In genomic region chr13:110915057-110915873, GRCh38 we compare ENCODE assay signal across 1 cellular context.
A peak's percentile ranks its signal among the peaks of the same experiment; 100 is the strongest.
TF ChIP-seq lines count a peak whose summit lies in the region.

ANKRD10 (minus strand) TSS chr13:110915069; CDS start chr13:110914934, 135 bp downstream.

TF ChIP-seq in HepG2, 621 proteins besides CTCF, POLR2A, EP300 and RAD21 (continued from another document and continues in another):
- TF ChIP-seq AKNA (CRISPR knock-in tag; IDR thresholded peaks at IDR 0.05; ENCODE audit: borderline replicate concordance), result no peak
- TF ChIP-seq RFX5 (IDR thresholded peaks at IDR 0.05; ENCODE audit: low read depth, low read length), result no peak
- TF ChIP-seq TFAP4 (IDR thresholded peaks at IDR 0.05; ENCODE audit: borderline replicate concordance, low read depth), result no peak; the same call in 1 of the 2 replicates
- no peak for TF ChIP-seq ZNF761 (CRISPR knock-in tag; conservative IDR thresholded peaks at IDR 0.05)
- TF ChIP-seq ZNF263 (CRISPR knock-in tag; IDR thresholded peaks at IDR 0.05), result no peak
- no peak for TF ChIP-seq ZNF616 (CRISPR knock-in tag; IDR thresholded peaks at IDR 0.05; ENCODE audit: low read depth)
- no peak for TF ChIP-seq CBFB (CRISPR knock-in tag; IDR thresholded peaks at IDR 0.05)
- TF ChIP-seq ZNF367 (CRISPR knock-in tag; IDR thresholded peaks at IDR 0.05; ENCODE audit: borderline replicate concordance), result no peak
- TF ChIP-seq ZNF350 (CRISPR knock-in tag; IDR thresholded peaks at IDR 0.05; ENCODE audit: borderline replicate concordance, low read depth), result no peak
- TF ChIP-seq HCFC1 (IDR thresholded peaks at IDR 0.05; ENCODE audit: low read depth, low read length), result no peak
- TF ChIP-seq ZNF430 (CRISPR knock-in tag; IDR thresholded peaks at IDR 0.05), result no peak
- TF ChIP-seq ZSCAN20 (CRISPR knock-in tag; IDR thresholded peaks at IDR 0.05; ENCODE audit: borderline replicate concordance), result no peak
- no peak for TF ChIP-seq ZC3H4 (CRISPR knock-in tag; IDR thresholded peaks at IDR 0.05; ENCODE audit: borderline replicate concordance)
- TF ChIP-seq ZFP82 (CRISPR knock-in tag; IDR thresholded peaks at IDR 0.05; ENCODE audit: borderline replicate concordance), result 0 out of 2 replicates have a peak, but pooled peaks have one; percentile 36
- no peak for TF ChIP-seq PAF1 (CRISPR knock-in tag; IDR thresholded peaks at IDR 0.05)
- TF ChIP-seq SALL1 (CRISPR knock-in tag; IDR thresholded peaks at IDR 0.05), result no peak; the same call in 1 of the 2 replicates
- TF ChIP-seq HOXA7 (CRISPR knock-in tag; IDR thresholded peaks at IDR 0.05), result no peak
- TF ChIP-seq ZBTB8A (CRISPR knock-in tag; IDR thresholded peaks at IDR 0.05; ENCODE audit: borderline replicate concordance, low read depth), result no peak
- TF ChIP-seq LBX2 (CRISPR knock-in tag; IDR thresholded peaks at IDR 0.05; ENCODE audit: borderline replicate concordance), result no peak
- TF ChIP-seq ZNF512 (CRISPR knock-in tag; IDR thresholded peaks at IDR 0.05), result no peak
- no peak for TF ChIP-seq ZNF510 (CRISPR knock-in tag; IDR thresholded peaks at IDR 0.05; ENCODE audit: low read depth)
- no peak for TF ChIP-seq ZNF256 (CRISPR knock-in tag; conservative IDR thresholded peaks at IDR 0.05)
- no peak for TF ChIP-seq ZNF639 (CRISPR knock-in tag; conservative IDR thresholded peaks at IDR 0.05)
- no peak for TF ChIP-seq ZNF275 (CRISPR knock-in tag; IDR thresholded peaks at IDR 0.05; ENCODE audit: borderline replicate concordance)
- TF ChIP-seq ZNF878 (CRISPR knock-in tag; IDR thresholded peaks at IDR 0.05), result 0 out of 2 replicates have a peak, but pooled peaks have one; percentile 16
- no peak for TF ChIP-seq ATAD3A (CRISPR knock-in tag; IDR thresholded peaks at IDR 0.05)
- no peak for TF ChIP-seq ZNF432 (CRISPR knock-in tag; IDR thresholded peaks at IDR 0.05; ENCODE audit: borderline replicate concordance)
- no peak for TF ChIP-seq CENPX (CRISPR knock-in tag; IDR thresholded peaks at IDR 0.05)
- peak; percentile 42 for TF ChIP-seq ASH2L (IDR thresholded peaks at IDR 0.05; ENCODE audit: insufficient read length, low read depth, low read length)
- TF ChIP-seq GABPA (IDR thresholded peaks at IDR 0.05; ENCODE audit: low read depth, low read length), result no peak
- peak; percentile 26; the same call in 1 of the 2 replicates for TF ChIP-seq GABPA (CRISPR knock-in tag; IDR thresholded peaks at IDR 0.05; ENCODE audit: low read depth)
- TF ChIP-seq MAFK (conservative IDR thresholded peaks at IDR 0.05 in 1 of 2, IDR thresholded peaks at IDR 0.05 in 1 of 2; ENCODE audit: low read length in 2 of 2), result no peak
- TF ChIP-seq ESRRA (CRISPR knock-in tag; IDR thresholded peaks at IDR 0.05; ENCODE audit: low read depth), result no peak; the same call in 1 of the 2 replicates
- peak; percentile 42; the same call in 1 of the 2 replicates for TF ChIP-seq DRAP1 (CRISPR knock-in tag; IDR thresholded peaks at IDR 0.05)
- TF ChIP-seq ZNF572 (CRISPR knock-in tag; IDR thresholded peaks at IDR 0.05), result no peak
- no peak for TF ChIP-seq RFXANK (CRISPR knock-in tag; IDR thresholded peaks at IDR 0.05)
- no peak for TF ChIP-seq HHEX (CRISPR knock-in tag; IDR thresholded peaks at IDR 0.05)
- TF ChIP-seq ZNF230 (CRISPR knock-in tag; IDR thresholded peaks at IDR 0.05), result no peak
- 0 out of 2 replicates have a peak, but pooled peaks have one; percentile 28 for TF ChIP-seq GATA4 (IDR thresholded peaks at IDR 0.05; ENCODE audit: borderline replicate concordance, low read depth)
- no peak for TF ChIP-seq ZNF879 (CRISPR knock-in tag; IDR thresholded peaks at IDR 0.05)
- TF ChIP-seq ZNF7 (CRISPR knock-in tag; IDR thresholded peaks at IDR 0.05), result no peak
- peak; percentile 25; the same call in 1 of the 3 replicates for TF ChIP-seq MXI1 (IDR thresholded peaks at IDR 0.05; ENCODE audit: borderline replicate concordance, low read depth, low read length)
- peak; percentile 95 for TF ChIP-seq AGO2 (optimal IDR thresholded peaks at IDR 0.05; ENCODE audit: low read depth, low read length)
- TF ChIP-seq ATF7-NPFF (CRISPR knock-in tag; IDR thresholded peaks at IDR 0.05; ENCODE audit: low read depth), result no peak
- 0 out of 2 replicates have a peak, but pooled peaks have one; percentile 18 for TF ChIP-seq ZNF431 (CRISPR knock-in tag; IDR thresholded peaks at IDR 0.05; ENCODE audit: borderline replicate concordance, low read depth)
- no peak for TF ChIP-seq TRIM24 (CRISPR knock-in tag; IDR thresholded peaks at IDR 0.05)
- TF ChIP-seq NFRKB (IDR thresholded peaks at IDR 0.05), result no peak
- no peak for TF ChIP-seq ZNF207 (IDR thresholded peaks at IDR 0.05; ENCODE audit: borderline replicate concordance)
- no peak for TF ChIP-seq U2AF1 (optimal IDR thresholded peaks at IDR 0.05; ENCODE audit: low read depth, low read length)
- no peak for TF ChIP-seq KAT7 (CRISPR knock-in tag; IDR thresholded peaks at IDR 0.05; ENCODE audit: borderline replicate concordance)
- TF ChIP-seq YEATS2 (CRISPR knock-in tag; IDR thresholded peaks at IDR 0.05; ENCODE audit: borderline replicate concordance), result no peak
- no peak for TF ChIP-seq ZBTB1 (CRISPR knock-in tag; IDR thresholded peaks at IDR 0.05; ENCODE audit: borderline replicate concordance)
- no peak for TF ChIP-seq FOXP4 (CRISPR knock-in tag; IDR thresholded peaks at IDR 0.05)
- TF ChIP-seq MAX (IDR thresholded peaks at IDR 0.05), result peak; percentile 4; the same call in 1 of the 2 replicates
- no peak for TF ChIP-seq ZNF644 (CRISPR knock-in tag; IDR thresholded peaks at IDR 0.05; ENCODE audit: low read depth)
- peak; percentile 49; the same call in 1 of the 2 replicates for TF ChIP-seq MXD1 (CRISPR knock-in tag; IDR thresholded peaks at IDR 0.05)
- TF ChIP-seq RBM39 (IDR thresholded peaks at IDR 0.05; ENCODE audit: low read depth, low read length, poor library complexity, severe bottlenecking), result peak; percentile 8
- no peak for TF ChIP-seq ZNF33A (CRISPR knock-in tag; IDR thresholded peaks at IDR 0.05; ENCODE audit: borderline replicate concordance)
- TF ChIP-seq E2F1 (CRISPR knock-in tag; IDR thresholded peaks at IDR 0.05), result no peak
- peak; percentile 23 for TF ChIP-seq CCDC6 (CRISPR knock-in tag; IDR thresholded peaks at IDR 0.05)
